In the genomic region with DNA sequence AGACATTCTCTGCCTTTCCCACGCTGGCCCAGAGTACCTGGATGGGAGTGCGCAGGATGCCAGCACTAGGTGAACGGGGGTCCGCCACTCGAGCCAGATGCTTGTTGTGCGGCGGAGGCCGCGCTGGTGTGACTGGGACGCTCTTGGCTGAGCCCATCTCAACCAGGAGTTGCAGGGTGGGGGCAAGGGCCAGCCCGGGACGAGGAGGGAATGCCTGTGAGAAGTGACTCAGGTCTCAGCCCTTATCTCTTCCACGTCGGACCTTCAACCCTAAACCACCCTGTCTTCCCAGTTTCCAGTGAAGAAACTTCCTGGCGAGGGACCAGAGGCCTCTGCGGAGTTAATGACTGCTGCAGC, we compare ENCODE assay signal across 8 cellular contexts. TPM values are rescaled to one million over a fixed set of nuclear protein-coding genes. Genes with fewer than 3 reads are reported as not detected.
DNase-seq lines count a peak whose midpoint lies in the region; ATAC-seq and TF ChIP-seq lines count a peak whose summit lies in the region.

No MANE protein-coding gene starts in this region.

- H3F3A ChIP-seq in MM.1S (ENCODE audit: insufficient read depth, low read length) = peaks cover 10% of the 10 kb centered on the region

- intact Hi-C loops in dorsolateral prefrontal cortex (cut with DNase I) = no loop called here

- peak overlapping the region; percentile 33 to 92 (median 85); a peak in 21 of 22 replicates for H3K9ac ChIP-seq in BLaER1 treated with 17β-estradiol and CSF1 and Interleukin-3, amounts not matched to agents 10 nM and 100 nM
- H3K9ac ChIP-seq in MM.1S (ENCODE audit: low read length) = peak overlapping the region; percentile 63

- H3K4me1 ChIP-seq in BLaER1 treated with 17β-estradiol and CSF1 and Interleukin-3, amounts not matched to agents 10 nM and 100 nM = peaks cover 35 to 54% (median 43%) of the 10 kb centered on the region in 10 experiments
- peaks cover 28% of the 10 kb centered on the region for H3K4me1 ChIP-seq in MM.1S (ENCODE audit: low read length)

- H3K4me1 Mint-ChIP-seq in nephron = peaks cover 44% of the 10 kb centered on the region

- TF ChIP-seq CTCF in MM.1S (IDR thresholded peaks at IDR 0.05; ENCODE audit: low read length) (no peak), dorsolateral prefrontal cortex (IDR thresholded peaks at IDR 0.05 in 54 of 56, conservative IDR thresholded peaks at IDR 0.05 in 2 of 56; ENCODE audit: low read depth in 1 of 56, partially characterized antibody in 56 of 56) (no peak), nephron (IDR thresholded peaks at IDR 0.05; ENCODE audit: unreplicated experiment in 3 of 3) (no peak)

- H3K27ac Mint-ChIP-seq in nephron = peak overlapping the region; percentile 75 to 97 (median 96)

- H4K20me1 ChIP-seq in BLaER1 treated with 17β-estradiol and CSF1 and Interleukin-3, amounts not matched to agents 10 nM and 100 nM = peaks cover 0 to 37% (median 22%) of the 10 kb centered on the region in 11 experiments; a peak in 14 of 22 replicates
- H4K20me1 ChIP-seq in MM.1S (ENCODE audit: insufficient read depth, low read length) = no peaks in the 10 kb centered on the region

- H3K36me3 Mint-ChIP-seq in nephron (ENCODE audit: low read depth) = peaks cover 35% of the 10 kb centered on the region

- H3K27ac ChIP-seq in BLaER1 treated with 17β-estradiol and CSF1 and Interleukin-3, amounts not matched to agents 10 nM and 100 nM = peak overlapping the region in 10 of 11 experiments; percentile 68 to 91 (median 87); a peak in 18 of 22 replicates
- H3K27ac ChIP-seq in MM.1S (ENCODE audit: low read length) (no peak overlapping the region; the same call in 1 of the 2 replicates), dorsolateral prefrontal cortex (peak overlapping the region in 12 of 59 donors; percentile 91 to 99 (median 97))

- no peak for ATAC-seq in HG03378 (IDR thresholded peaks at IDR 0.05; ENCODE audit: unreplicated experiment)

- no peaks in the 10 kb centered on the region for H3K9me3 ChIP-seq in BLaER1 treated with 17β-estradiol and CSF1 and Interleukin-3, amounts not matched to agents 10 nM and 100 nM (replicated peaks in 1 of 11)
- H3K9me3 ChIP-seq in MM.1S (replicated peaks; ENCODE audit: insufficient read depth, low read length) = no peaks in the 10 kb centered on the region

- H3K79me2 ChIP-seq in MM.1S (ENCODE audit: low read length) = peaks cover 54% of the 10 kb centered on the region

- H3K4me3 Mint-ChIP-seq in nephron = peak overlapping the region; percentile 87 to 91 (median 91)

- no peaks in the 10 kb centered on the region for H3K9me2 ChIP-seq in MM.1S (replicated peaks; ENCODE audit: insufficient read depth, low read length)

- H3K36me3 ChIP-seq in BLaER1 treated with 17β-estradiol and CSF1 and Interleukin-3, amounts not matched to agents 10 nM and 100 nM = peaks cover 8 to 67% (median 56%) of the 10 kb centered on the region in 11 experiments; a peak in 21 of 22 replicates
- no peaks in the 10 kb centered on the region for H3K36me3 ChIP-seq in MM.1S (replicated peaks; ENCODE audit: insufficient read depth, low read length)

- no peak for DNase-seq in MM.1S
- no peak for DNase-seq in dorsolateral prefrontal cortex
- DNase-seq in A172 (ENCODE audit: low spot score) = no peak
- DNase-seq in cerebellum (ENCODE audit: low spot score) = no peak
- DNase-seq in foreskin melanocyte = no peak

- no peaks in the 10 kb centered on the region for H3K27me3 Mint-ChIP-seq in nephron (ENCODE audit: low read depth)

- H2AFZ ChIP-seq in MM.1S (ENCODE audit: low read length) = peak overlapping the region; percentile 34

- H3K9me3 Mint-ChIP-seq in nephron = no peaks in the 10 kb centered on the region

- H3K4me3 ChIP-seq in BLaER1 treated with 17β-estradiol and CSF1 and Interleukin-3, amounts not matched to agents 10 nM and 100 nM = peak overlapping the region; percentile 65 to 80 (median 70)
- peak overlapping the region; percentile 87 for H3K4me3 ChIP-seq in MM.1S (ENCODE audit: low read length)
- H3K4me3 ChIP-seq in dorsolateral prefrontal cortex = peak overlapping the region in 50 of 59 donors; percentile 69 to 98 (median 80)

- H3K4me2 ChIP-seq in BLaER1 treated with 17β-estradiol and CSF1 and Interleukin-3, amounts not matched to agents 10 nM and 100 nM = peak overlapping the region; percentile 87 to 100 (median 99)
- peak overlapping the region; percentile 97 for H3K4me2 ChIP-seq in MM.1S (ENCODE audit: low read depth, low read length)

- no peaks in the 10 kb centered on the region for H3K27me3 ChIP-seq in BLaER1 treated with 17β-estradiol and CSF1 and Interleukin-3, amounts not matched to agents 10 nM and 100 nM
- H3K27me3 ChIP-seq in MM.1S (replicated peaks; ENCODE audit: insufficient read depth, low read length) = no peaks in the 10 kb centered on the region
- no peaks in the 10 kb centered on the region for H3K27me3 ChIP-seq in dorsolateral prefrontal cortex

RNA-seq across cellular contexts. Expression of a gene that starts 0.3 kb away (rescaled TPM):
- total RNA-seq in dorsolateral prefrontal cortex (1 to 10 TPM in 109 of 120 experiments, under 1 TPM in 11; 0.58 to 4.1 (median 1.9) TPM), cerebellum (10.2 TPM)
- total RNA-seq in A172 (2014; rRNA removed; shearing (Covaris generic)) = 30.8 and 52.8 TPM in 2 replicates

RNA-seq across cellular contexts. Expression of a gene that starts 1.2 kb away (rescaled TPM):
- total RNA-seq in dorsolateral prefrontal cortex (100 to 1,000 TPM in 113 of 120 experiments, 10 to 100 TPM in 7; 77.3 to 191 (median 146) TPM), cerebellum (45.4 TPM)
- total RNA-seq in A172 (2014; rRNA removed; shearing (Covaris generic)) = 87.3 and 104 TPM in 2 replicates

RNA-seq across cellular contexts. Expression of a gene that starts 10.0 kb away (rescaled TPM):
- 10 to 100 TPM in 110 of 120 experiments, 1 to 10 TPM in 10; 6.0 to 46.0 (median 17.9) TPM for total RNA-seq in dorsolateral prefrontal cortex
- total RNA-seq in A172 (2014; rRNA removed; shearing (Covaris generic)) = 0.19 and 5.1 TPM in 2 replicates
- total RNA-seq in cerebellum = 5.5 TPM

RNA-seq across cellular contexts. Expression of a gene that starts 16.6 kb away (rescaled TPM):
- total RNA-seq in dorsolateral prefrontal cortex (100 to 1,000 TPM; 261 to 851 (median 575) TPM), cerebellum (270 TPM)
- total RNA-seq in A172 (2014; rRNA removed; shearing (Covaris generic)) = 675 and 790 TPM in 2 replicates

RNA-seq across cellular contexts. Expression of a gene that starts 22.3 kb away (rescaled TPM):
- total RNA-seq in dorsolateral prefrontal cortex = 10 to 100 TPM in 3 of 120 experiments, 1 to 10 TPM in 117; 1.8 to 12.4 (median 5.6) TPM
- 7.9 and 10.2 TPM in 2 replicates for total RNA-seq in A172 (2014; rRNA removed; shearing (Covaris generic))
- 3.1 TPM for total RNA-seq in cerebellum
